19 cellular contexts compared by ENCODE assay signal in the genomic region with DNA sequence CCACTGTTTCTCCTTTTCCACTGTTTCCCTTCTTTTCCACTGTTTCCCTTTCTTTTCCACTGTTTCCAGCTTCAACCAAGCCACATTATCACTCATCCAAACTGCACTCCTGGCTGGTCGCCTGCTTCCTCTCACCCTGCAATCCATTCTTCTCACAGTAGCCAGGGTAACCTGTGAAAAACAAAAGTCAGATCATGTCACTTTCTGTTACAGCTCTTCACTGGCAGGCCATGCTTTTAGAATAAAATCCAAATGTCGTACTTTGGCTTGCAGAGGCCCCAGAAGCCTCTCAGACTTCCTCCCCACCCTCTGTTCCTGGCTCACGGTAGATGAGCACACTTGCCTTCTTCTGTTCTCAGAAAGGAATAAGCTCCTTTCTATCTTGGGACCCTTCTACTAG. TPM values are rescaled to one million over a fixed set of nuclear protein-coding genes. Genes with fewer than 3 reads are reported as not detected.
DNase-seq lines count a peak whose midpoint lies in the region; ATAC-seq and TF ChIP-seq lines count a peak whose summit lies in the region.
"Had no signal": no experiment of that assay in that cellular context is flagged by ENCODE, and none has a peak within 500 bp of the region (broad histone marks: within the 10 kb centered on the region; RNA-seq: fewer than 3 reads in every experiment).

No MANE protein-coding gene starts in this region.

- no peak overlapping the region for H3K4me3 ChIP-seq in heart right ventricle
- no peak overlapping the region for H3K4me3 ChIP-seq in mesenchymal stem cell (ENCODE audit: insufficient read depth in 1 of 2, low read depth in 1 of 2, low read length in 2 of 2)
- H3K4me3 ChIP-seq in uterus, result no peak overlapping the region
- no peak overlapping the region for H3K4me3 ChIP-seq in osteoblast (ENCODE audit: insufficient read depth, low read length)

- no peak overlapping the region for H2AK5ac ChIP-seq in mesenchymal stem cell (ENCODE audit: low read length, severe bottlenecking)

- TF ChIP-seq CTCF in heart right ventricle (IDR thresholded peaks at IDR 0.05), result no peak
- no peak for TF ChIP-seq CTCF in uterus (IDR thresholded peaks at IDR 0.05)
- no peak for TF ChIP-seq CTCF in osteoblast (IDR thresholded peaks at IDR 0.05; ENCODE audit: extremely low read depth, low read depth, low read length)

- H3K18ac ChIP-seq in mesenchymal stem cell (ENCODE audit: low read depth in 1 of 2, low read length in 2 of 2), result no peak overlapping the region

- H4K91ac ChIP-seq in mesenchymal stem cell (ENCODE audit: low read length), result no peak overlapping the region

- H3K79me1 ChIP-seq in mesenchymal stem cell (replicated peaks; ENCODE audit: low read length, poor library complexity, severe bottlenecking), result peaks cover 27% of the 10 kb centered on the region

- no peaks in the 10 kb centered on the region for H3K9me3 ChIP-seq in heart right ventricle
- no peaks in the 10 kb centered on the region for H3K9me3 ChIP-seq in mesenchymal stem cell (ENCODE audit: control insufficient read depth, low read length)
- no peaks in the 10 kb centered on the region for H3K9me3 ChIP-seq in uterus
- H3K9me3 ChIP-seq in osteoblast (ENCODE audit: low read depth, low read length), result no peaks in the 10 kb centered on the region

- H2BK12ac ChIP-seq in mesenchymal stem cell (ENCODE audit: low read length in 2 of 2), result no peak overlapping the region

- no peak for DNase-seq in heart right ventricle
- no peak for DNase-seq in Right ventricle myocardium inferior (ENCODE audit: missing footprints)
- peak; percentile 52 for DNase-seq in cerebellar cortex (ENCODE audit: low spot score)
- peak; percentile 17 for DNase-seq in mesenchymal stem cell
- DNase-seq in uterus, result peak in 1 of 2 donors; percentile 52
- no peak for DNase-seq in NCI-H2029 treated with DMSO at 0.1 percent for 48 hours (lab: John Stamatoyannopoulos, UW)
- DNase-seq in osteoblast (ENCODE audit: insufficient read length, low spot score, missing footprints), result no peak
- DNase-seq: ACHN; activated CD4-positive, CD25-positive, alpha-beta regulatory T cell; activated effector memory CD4-positive, alpha-beta T cell treated with anti-CD3 and anti-CD28 coated beads, Interleukin-2, amount 50 U/mL, for 16 hours; aorta; Calu3; foreskin keratinocyte; Kasumi-1; NCI-H1436; PC-3; SW 1271 had no signal

- H3K4me1 ChIP-seq in heart right ventricle (peaks cover 6 to 31% (median 20%) of the 10 kb centered on the region in 9 donors), mesenchymal stem cell (ENCODE audit: control insufficient read depth, insufficient read depth, low read depth, low read length) (peaks cover 8% of the 10 kb centered on the region), uterus (peaks cover 0 to 6% of the 10 kb centered on the region in 2 donors), osteoblast (ENCODE audit: insufficient read depth, low read length) (peaks cover 16% of the 10 kb centered on the region)
- H3K4me1 ChIP-seq: foreskin keratinocyte, parathyroid adenoma had no signal

- no peak overlapping the region for H2BK15ac ChIP-seq in mesenchymal stem cell (ENCODE audit: low read depth, poor library complexity, severe bottlenecking)

- no peak overlapping the region for H3K4me2 ChIP-seq in mesenchymal stem cell (ENCODE audit: low read length, poor library complexity, severe bottlenecking)
- H3K4me2 ChIP-seq in osteoblast (ENCODE audit: insufficient read depth, low read length), result no peak overlapping the region

- H3K23ac ChIP-seq in mesenchymal stem cell (ENCODE audit: low read length in 2 of 2), result no peak overlapping the region

- no peak overlapping the region for H3K4ac ChIP-seq in mesenchymal stem cell (ENCODE audit: low read depth in 1 of 2, low read length in 2 of 2)

- no peak overlapping the region for H3K14ac ChIP-seq in mesenchymal stem cell (ENCODE audit: low read length in 2 of 2)

- H3K27ac ChIP-seq in heart right ventricle (peak overlapping the region in 3 of 10 donors; percentile 5 to 18 (median 6)), mesenchymal stem cell (ENCODE audit: low read length, poor library complexity, severe bottlenecking) (no peak overlapping the region), uterus (peak overlapping the region; percentile 30 to 55), osteoblast (ENCODE audit: low read depth, low read length) (no peak overlapping the region)
- H3K27ac ChIP-seq: foreskin keratinocyte, parathyroid adenoma had no signal

- H2AFZ ChIP-seq in mesenchymal stem cell (ENCODE audit: low read depth, low read length), result no peak overlapping the region
- H2AFZ ChIP-seq in osteoblast (ENCODE audit: low read length), result no peak overlapping the region
- H2AFZ ChIP-seq: parathyroid adenoma had no signal

- 39 to 44% methylated on average over 3 of the region's 3 CpGs for WGBS in heart right ventricle, 2 donors
- 96% methylated on average over 2 of the region's 3 CpGs for WGBS in mesenchymal stem cell

- no peak for TF ChIP-seq POLR2A in uterus (IDR thresholded peaks at IDR 0.05)

- peaks cover 0 to 70% (median 13%) of the 10 kb centered on the region in 9 donors for H3K36me3 ChIP-seq in heart right ventricle
- peaks cover 9 to 54% of the 10 kb centered on the region in 2 experiments for H3K36me3 ChIP-seq in mesenchymal stem cell (ENCODE audit: control insufficient read depth in 1 of 2, insufficient read depth in 2 of 2, low read depth in 1 of 2, low read length in 2 of 2)
- no peaks in the 10 kb centered on the region for H3K36me3 ChIP-seq in uterus
- peaks cover 23% of the 10 kb centered on the region for H3K36me3 ChIP-seq in osteoblast (ENCODE audit: insufficient read depth, low read length)

- no peaks in the 10 kb centered on the region for H4K20me1 ChIP-seq in osteoblast (ENCODE audit: insufficient read depth, low read length)

- H4K8ac ChIP-seq in mesenchymal stem cell (ENCODE audit: low read length), result no peak overlapping the region

- ATAC-seq in heart right ventricle (peak in 6 of 8 donors; percentile 37 to 67 (median 46)), Right ventricle myocardium inferior (no peak), GM19328 (IDR thresholded peaks at IDR 0.05; ENCODE audit: unreplicated experiment) (no peak)
- ATAC-seq: foreskin keratinocyte, PC-3 had no signal

- no peaks in the 10 kb centered on the region for H3K27me3 ChIP-seq in heart right ventricle
- H3K27me3 ChIP-seq in mesenchymal stem cell (ENCODE audit: control insufficient read depth in 1 of 2, insufficient read depth in 1 of 2, low read length in 2 of 2), result no peaks in the 10 kb centered on the region
- H3K27me3 ChIP-seq in uterus, result no peaks in the 10 kb centered on the region
- H3K27me3 ChIP-seq in osteoblast (ENCODE audit: insufficient read depth, low read length), result no peaks in the 10 kb centered on the region
- H3K27me3 ChIP-seq: foreskin keratinocyte had no signal

- H2BK5ac ChIP-seq in mesenchymal stem cell (ENCODE audit: low read depth, low read length, poor library complexity, severe bottlenecking), result no peak overlapping the region

- H3K9ac ChIP-seq in mesenchymal stem cell (ENCODE audit: low read length), result no peak overlapping the region
- H3K9ac ChIP-seq: parathyroid adenoma had no signal

- no peak overlapping the region for H2BK120ac ChIP-seq in mesenchymal stem cell (ENCODE audit: low read depth, low read length)

- H3K79me2 ChIP-seq in osteoblast (ENCODE audit: insufficient read depth, low read length), result peaks cover 17% of the 10 kb centered on the region
- H3K79me2 ChIP-seq: parathyroid adenoma had no signal

- intact Hi-C loops in heart right ventricle (cut with DNase I) (loop anchor here in 3 of 10 donors (5.0 to 10.0 kb wide), 2 partner anchors 35 to 123 kb away; partner anchors contain the start of gene STARD3NL (in 2 of the 3)), Right ventricle myocardium inferior (cut with DNase I) (loop anchor here (2.0 kb wide), 1 partner anchor 33 kb away; the partner anchor contains the start of gene STARD3NL), uterus (cut with DNase I; ENCODE audit: low total_unique reads) (no loop called here)

RNA-seq across cellular contexts. Expression of gene STARD3NL, which starts 33.9 kb away (rescaled TPM):
- total RNA-seq in heart right ventricle (10 to 100 TPM; 17.6 to 29.3 (median 24.2) TPM), Right ventricle myocardium inferior (22.9 TPM), uterus (10 to 100 TPM; 36.9 to 95.6 (median 53.6) TPM), osteoblast (60.4 and 63.3 TPM in 2 replicates)
- 10 to 100 TPM; 11.9 to 24.0 TPM for polyA plus RNA-seq in heart right ventricle
- polyA plus RNA-seq in mesenchymal stem cell (2013, experiment 1 of 2), result 55.4 TPM
- polyA plus RNA-seq in mesenchymal stem cell (2013, experiment 2 of 2), result 57.5 TPM

Comparison
In these comparisons a context has a peak if more than half of its experiments do, and no peak if none do; other contexts are left out.
1. ATAC-seq: peak in heart right ventricle (6 of 8); none in Right ventricle myocardium inferior (single experiment) and GM19328 (single experiment).
2. DNase-seq: peak in cerebellar cortex (single experiment) and mesenchymal stem cell (single experiment); none in heart right ventricle (0 of 2), Right ventricle myocardium inferior (single experiment), NCI-H2029 treated with DMSO at 0.1 percent for 48 hours (single experiment) and osteoblast (single experiment).
3. H3K27ac ChIP-seq: peak in uterus (2 of 2); none in mesenchymal stem cell (single experiment) and osteoblast (single experiment).